In the genomic region with DNA sequence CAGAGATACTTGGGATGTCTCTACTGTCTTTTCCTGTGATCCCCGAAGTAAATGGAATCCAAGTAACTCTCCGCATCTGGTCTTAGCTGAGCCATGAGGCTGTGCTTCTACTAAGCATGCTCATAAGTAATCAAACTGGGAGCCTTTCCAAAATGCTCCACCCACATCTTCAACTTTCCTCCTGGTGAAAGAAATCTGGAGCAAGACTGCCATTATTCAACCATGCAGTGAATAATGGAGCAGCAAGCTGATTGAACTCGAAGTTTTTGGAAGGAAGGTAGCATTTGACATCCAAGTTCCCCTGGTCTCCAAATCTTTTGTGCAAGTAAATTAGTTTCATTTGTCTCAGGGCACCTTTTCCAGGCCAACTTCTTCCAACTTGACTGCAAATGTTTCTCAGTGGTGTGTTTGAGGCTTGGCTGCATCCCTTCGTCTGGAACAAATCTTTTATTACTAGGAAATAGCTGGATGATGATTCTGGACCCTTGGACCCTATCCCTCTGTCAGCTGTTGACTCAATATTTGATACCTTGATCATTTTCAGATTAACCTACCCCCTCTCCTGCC, we compare ENCODE assay signal across 12 cellular contexts. TPM values are rescaled to one million over a fixed set of nuclear protein-coding genes. Genes with fewer than 3 reads are reported as not detected.
DNase-seq lines count a peak whose midpoint lies in the region; ATAC-seq and TF ChIP-seq lines count a peak whose summit lies in the region.
"Had no signal": no experiment of that assay in that cellular context is flagged by ENCODE, and none has a peak within 500 bp of the region (broad histone marks: within the 10 kb centered on the region; RNA-seq: fewer than 3 reads in every experiment).

No MANE protein-coding gene starts in this region.

- intact Hi-C loops in thyroid gland (cut with DNase I) = no loop called here
- intact Hi-C loops in CD4-positive, alpha-beta T cell (cut with DNase I, micrococcal nuclease) = no loop called here

- CTCF ChIA-PET in CD4-positive, alpha-beta T cell (lab: Charles Lee) = no interaction called here

- peaks cover 8% of the 10 kb centered on the region for H3K27me3 Mint-ChIP-seq in CD4-positive, alpha-beta T cell

- no peak for TF ChIP-seq CTCF in thyroid gland (IDR thresholded peaks at IDR 0.05)
- no peak for TF ChIP-seq CTCF in CD4-positive, alpha-beta T cell (IDR thresholded peaks at IDR 0.05)

- ATAC-seq in CD4-positive, alpha-beta T cell (ENCODE audit: poor library complexity) = no peak

- TF ChIP-seq POLR2A in thyroid gland (IDR thresholded peaks at IDR 0.05) = no peak

- H3K4me3 Mint-ChIP-seq in CD4-positive, alpha-beta T cell = no peak overlapping the region
- H3K4me3 Mint-ChIP-seq: stimulated activated naive B cell treated with anti-CD40 and anti-IgM and Interleukin-4, amounts not matched to agents 10 μg/mL and 1 μg/mL and 100 μg/mL, for 72 hours had no signal

- H3K4me1 ChIP-seq in thyroid gland = peaks cover 19 to 46% of the 10 kb centered on the region in 2 donors

- H3K4me1 Mint-ChIP-seq in CD4-positive, alpha-beta T cell (ENCODE audit: low read depth) = no peaks in the 10 kb centered on the region
- H3K4me1 Mint-ChIP-seq: stimulated activated naive B cell treated with anti-CD40 and anti-IgM and Interleukin-4, amounts not matched to agents 10 μg/mL and 1 μg/mL and 100 μg/mL, for 72 hours had no signal

- no peak overlapping the region for H3K4me3 ChIP-seq in MG63
- H3K4me3 ChIP-seq in thyroid gland (replicated peaks in 1 of 3) = no peak overlapping the region
- H3K4me3 ChIP-seq: cardiac muscle cell had no signal

- H3K9me3 ChIP-seq in MG63 (no peaks in the 10 kb centered on the region), thyroid gland (no peaks in the 10 kb centered on the region)
- no peaks in the 10 kb centered on the region for H3K9me3 ChIP-seq in CD4-positive, alpha-beta T cell (ENCODE audit: control insufficient read depth, low read length)

- H3K36me3 Mint-ChIP-seq in CD4-positive, alpha-beta T cell (ENCODE audit: low read depth) = no peaks in the 10 kb centered on the region
- H3K36me3 Mint-ChIP-seq: stimulated activated naive B cell treated with anti-CD40 and anti-IgM and Interleukin-4, amounts not matched to agents 10 μg/mL and 1 μg/mL and 100 μg/mL, for 72 hours had no signal

- POLR2A ChIA-PET in CD4-positive, alpha-beta T cell (lab: Charles Lee) = no interaction called here

- peak overlapping the region; percentile 52 to 80 (median 78) for H3K27ac ChIP-seq in thyroid gland
- H3K27ac ChIP-seq in CD4-positive, alpha-beta T cell (ENCODE audit: low read depth, low read length) = no peak overlapping the region
- H3K27ac ChIP-seq: cardiac muscle cell had no signal

- H3K27ac Mint-ChIP-seq in CD4-positive, alpha-beta T cell = no peak overlapping the region
- H3K27ac Mint-ChIP-seq: stimulated activated naive B cell treated with anti-CD40 and anti-IgM and Interleukin-4, amounts not matched to agents 10 μg/mL and 1 μg/mL and 100 μg/mL, for 72 hours had no signal

- no peaks in the 10 kb centered on the region for H3K27me3 ChIP-seq in MG63
- no peaks in the 10 kb centered on the region for H3K27me3 ChIP-seq in thyroid gland
- H3K27me3 ChIP-seq in CD4-positive, alpha-beta T cell (ENCODE audit: control insufficient read depth, insufficient read depth, low read length) = no peaks in the 10 kb centered on the region
- H3K27me3 ChIP-seq: cardiac muscle cell had no signal

- 34 to 38% methylated on average over 4 of the region's 4 CpGs for WGBS in thyroid gland, 2 donors

- no peaks in the 10 kb centered on the region for H3K36me3 ChIP-seq in MG63
- no peaks in the 10 kb centered on the region for H3K36me3 ChIP-seq in thyroid gland

- no peaks in the 10 kb centered on the region for H3K9me3 Mint-ChIP-seq in CD4-positive, alpha-beta T cell
- H3K9me3 Mint-ChIP-seq: stimulated activated naive B cell treated with anti-CD40 and anti-IgM and Interleukin-4, amounts not matched to agents 10 μg/mL and 1 μg/mL and 100 μg/mL, for 72 hours had no signal

- peak; percentile 56 for DNase-seq in MG63
- DNase-seq in fibroblast of gingiva (ENCODE audit: low read depth) = peak; percentile 72
- peak; percentile 83 for DNase-seq in medulla oblongata (ENCODE audit: extremely low spot score)
- DNase-seq in thyroid gland = peak; percentile 43 to 52
- no peak for DNase-seq in HK-2 (ENCODE audit: unreplicated experiment)
- no peak for DNase-seq in OCI-M2 (lab: John Stamatoyannopoulos, UW; ENCODE audit: unreplicated experiment)
- no peak for DNase-seq in CD4-positive, alpha-beta T cell
- DNase-seq: DMS153; NCI-H1417 treated with DMSO at 0.1 percent for 48 hours; stimulated activated naive B cell treated with anti-CD40 and anti-IgM and Interleukin-4, amounts not matched to agents 10 μg/mL and 1 μg/mL and 100 μg/mL, for 72 hours had no signal

RNA-seq across cellular contexts. Expression of a gene that starts 19.4 kb away (rescaled TPM):
- total RNA-seq in MG63 (2014; rRNA removed; shearing (Covaris generic); ENCODE audit: low replicate concordance) = 0.81 and 0.89 TPM in 2 replicates
- 10 to 100 TPM; 16.2 to 23.6 (median 19.6) TPM for total RNA-seq in thyroid gland
- under 1 TPM in 1 of 2 experiments, not detected in 1; 0.08 TPM for total RNA-seq in CD4-positive, alpha-beta T cell
- total RNA-seq: T-helper 2 cell treated with Interferon-gamma antibody and Interleukin-4, amounts not matched to agents 100 ng/mL and 5 ng/mL, for 36 hours had no signal

RNA-seq across cellular contexts. Expression of a gene that starts 59.0 kb away (rescaled TPM):
- 17.7 and 32.4 TPM in 2 replicates for total RNA-seq in MG63 (2014; rRNA removed; shearing (Covaris generic); ENCODE audit: low replicate concordance)
- 10 to 100 TPM; 17.7 to 33.7 (median 26.3) TPM for total RNA-seq in thyroid gland
- 10 to 100 TPM in 1 of 2 experiments, 1 to 10 TPM in 1; 9.4 to 13.1 TPM for total RNA-seq in CD4-positive, alpha-beta T cell

Comparison
In these comparisons a context has a peak if more than half of its experiments do, and no peak if none do; other contexts are left out.
1. DNase-seq: peak in MG63 (single experiment), fibroblast of gingiva (single experiment), medulla oblongata (single experiment) and thyroid gland (2 of 2); none in HK-2 (single experiment), OCI-M2 (single experiment) and CD4-positive, alpha-beta T cell (0 of 10).